In the genomic region with DNA sequence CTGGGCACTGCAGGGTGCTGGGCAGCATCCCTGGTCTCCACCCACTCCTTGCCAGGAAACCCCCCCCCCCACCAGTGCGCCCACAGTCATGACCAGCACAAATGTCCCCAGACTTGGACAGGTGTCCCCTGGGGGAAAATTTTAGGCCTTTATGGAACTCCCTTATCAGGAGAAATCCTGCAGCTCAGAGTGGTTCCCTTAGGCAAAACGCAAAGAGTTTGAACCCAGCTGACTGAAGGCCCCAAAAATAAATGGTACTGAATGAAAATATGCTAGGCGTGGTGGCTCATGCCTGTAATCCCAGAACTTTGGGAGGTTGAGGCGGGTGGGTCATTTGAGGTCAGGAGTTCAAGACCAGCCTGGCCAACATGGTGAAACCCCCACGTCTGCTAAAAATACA, we compare ENCODE assay signal across 20 cellular contexts.
"Had no signal": no experiment of that assay in that cellular context is flagged by ENCODE, and none has a peak within 500 bp of the region (broad histone marks: within the 10 kb centered on the region; RNA-seq: fewer than 3 reads in every experiment).

No MANE protein-coding gene starts in this region.

- H3K79me2 ChIP-seq: hepatocyte had no signal

- H3K27ac ChIP-seq: adrenal gland, ascending aorta, brain microvascular endothelial cell, foreskin keratinocyte, hepatocyte, lower lobe of right lung had no signal

- H3K4me2 ChIP-seq: hepatocyte had no signal

- H3K4me3 ChIP-seq: adrenal gland, ascending aorta, hepatocyte, lower lobe of right lung had no signal

- H3K9me3 ChIP-seq: adrenal gland, lower lobe of right lung had no signal

- H3K4me1 ChIP-seq: adrenal gland, lower lobe of right lung had no signal

- H3K27me3 ChIP-seq: adrenal gland, ascending aorta, brain microvascular endothelial cell, foreskin keratinocyte, hepatocyte had no signal

- H2AFZ ChIP-seq: hepatocyte had no signal

- ATAC-seq: activated T-helper 17 cell treated with anti-CD3 and anti-CD28 coated beads, Interleukin-2, amount 50 U/mL, for 72 hours; foreskin keratinocyte; left lobe of liver; lower lobe of right lung; stimulated activated naive CD8-positive, alpha-beta T cell treated with anti-CD3 and anti-CD28 coated beads, Interleukin-15, Interleukin-2, amounts not matched to agents 100 U/mL and 50 U/mL, for 24 hours had no signal

- H3K36me3 ChIP-seq: adrenal gland, ascending aorta, brain microvascular endothelial cell, lower lobe of right lung had no signal

- DNase-seq: activated naive CD4-positive, alpha-beta T cell; activated T-cell treated with anti-CD3 and anti-CD28 coated beads, Interleukin-2, amount 50 U/mL, for 24 hours; adrenal gland; brain microvascular endothelial cell; central memory CD4-positive, alpha-beta T cell; dermis blood vessel endothelial cell; effector CD8-positive, alpha-beta T cell; erythroblast; foreskin keratinocyte; glutamatergic neuron; immature natural killer cell; lower lobe of right lung; naive B cell; occipital lobe; stimulated activated CD4-positive, alpha-beta T cell treated with anti-CD3 and anti-CD28 coated beads, Interleukin-4, amount 100 ng/mL, for 4 hours; stimulated activated naive CD8-positive, alpha-beta T cell treated with anti-CD3 and anti-CD28 coated beads, Interleukin-15, Interleukin-2, amounts not matched to agents 100 U/mL and 50 U/mL, for 24 hours had no signal
